ENCODE assay signal across 31 cellular contexts in the genomic region with DNA sequence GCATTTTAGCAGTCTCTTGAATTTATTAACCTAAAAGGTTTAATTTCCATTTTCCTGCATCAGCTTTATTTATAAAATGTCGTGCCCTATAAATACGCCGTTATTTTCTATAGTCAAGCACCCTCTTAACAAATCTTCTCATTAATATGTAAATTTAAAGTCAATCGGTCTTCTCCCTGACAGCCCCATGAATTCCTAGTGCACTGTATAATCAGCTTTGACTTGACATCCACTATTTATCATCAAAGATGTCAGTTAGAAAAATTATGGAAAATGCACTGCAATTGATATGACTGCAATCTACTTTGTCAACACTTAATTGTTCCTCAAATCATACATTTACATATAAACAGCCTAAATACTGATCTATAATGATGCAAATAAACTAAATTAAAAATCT.
"Had no signal": no experiment of that assay in that cellular context is flagged by ENCODE, and none has a peak within 500 bp of the region (broad histone marks: within the 10 kb centered on the region; RNA-seq: fewer than 3 reads in every experiment).

No MANE protein-coding gene starts in this region.

- H3K4me3 ChIP-seq: ascending aorta, cardiac muscle cell had no signal

- H3K27ac ChIP-seq: ascending aorta, cardiac muscle cell, WERI-Rb-1 had no signal

- DNase-seq: activated CD4-positive, alpha-beta memory T cell treated with anti-CD3 and anti-CD28 coated beads, Interleukin-2, amount 10 ng/mL, durations not matched to agents 7 days and 5 days; activated CD4-positive, alpha-beta T cell treated with anti-CD3 and anti-CD28 coated beads for 1 hour; activated CD4-positive, alpha-beta T cell treated with anti-CD3 and anti-CD28 coated beads for 36 hours; activated CD4-positive, alpha-beta T cell treated with anti-CD3 and anti-CD28 coated beads for 48 hours; activated CD4-positive, alpha-beta T cell treated with anti-CD3 and anti-CD28 coated beads, Interleukin-2, amount 10 ng/mL, durations not matched to agents 7 days and 5 days; activated CD4-positive, alpha-beta T cell treated with anti-CD3 and anti-CD28 coated beads, Interleukin-2, amount 50 U/mL, for 48 hours; activated CD4-positive, CD25-positive, alpha-beta regulatory T cell; activated CD8-positive, alpha-beta memory T cell treated with anti-CD3 and anti-CD28 coated beads for 24 hours; activated CD8-positive, alpha-beta memory T cell treated with anti-CD3 and anti-CD28 coated beads, Interleukin-2, amount 10 ng/mL, durations not matched to agents 7 days and 5 days; activated CD8-positive, alpha-beta memory T cell treated with anti-CD3 and anti-CD28 coated beads, Interleukin-2, amount 50 U/mL, for 48 hours; activated CD8-positive, alpha-beta T cell treated with anti-CD3 and anti-CD28 coated beads, Interleukin-2, amount 10 ng/mL, durations not matched to agents 7 days and 5 days; activated effector memory CD4-positive, alpha-beta T cell treated with Interleukin-2 at 50 U/mL for 16 hours; activated gamma-delta T cell; activated naive CD4-positive, alpha-beta T cell treated with anti-CD3 and anti-CD28 coated beads, Interleukin-2, amount 10 ng/mL, durations not matched to agents 7 days and 5 days; activated naive CD4-positive, alpha-beta T cell treated with Interleukin-2 at 50 U/mL for 16 hours; activated naive CD8-positive, alpha-beta T cell treated with anti-CD3 and anti-CD28 coated beads, Interleukin-2, amount 10 ng/mL, durations not matched to agents 7 days and 5 days; activated naive CD8-positive, alpha-beta T cell treated with anti-CD3 and anti-CD28 coated beads, Interleukin-2, amount 50 U/mL, for 24 hours; activated T-cell treated with anti-CD3 and anti-CD28 coated beads, Interleukin-2, amount 50 U/mL, for 24 hours; activated T-cell treated with anti-CD3 and anti-CD28 coated beads, Interleukin-2, amount 50 U/mL, for 48 hours; amygdala; anterior cingulate cortex; caudate nucleus; cerebellar nuclear complex; T-helper 2 cell; T-helper 9 cell; WERI-Rb-1 had no signal

- ATAC-seq: activated CD4-positive, alpha-beta T cell treated with anti-CD3 and anti-CD28 coated beads for 36 hours; activated CD4-positive, CD25-positive, alpha-beta regulatory T cell treated with anti-CD3 and anti-CD28 coated beads, Interleukin-2, amount 50 U/mL, for 24 hours; activated CD8-positive, alpha-beta memory T cell treated with anti-CD3 and anti-CD28 coated beads, Interleukin-2, amount 10 ng/mL, durations not matched to agents 7 days and 5 days; activated CD8-positive, alpha-beta T cell treated with anti-CD3 and anti-CD28 coated beads, Interleukin-2, amount 10 ng/mL, durations not matched to agents 7 days and 5 days; activated naive CD8-positive, alpha-beta T cell treated with anti-CD3 and anti-CD28 coated beads, Interleukin-2, amount 50 U/mL, for 24 hours; WTC11 had no signal

- H3K9me3 ChIP-seq: ascending aorta had no signal

- H3K36me3 ChIP-seq: cardiac muscle cell had no signal

- H3K4me1 ChIP-seq: ascending aorta had no signal

- H3K27me3 ChIP-seq: ascending aorta, cardiac muscle cell had no signal

- FAIRE-seq: bronchial epithelial cell had no signal
